In the genomic region with DNA sequence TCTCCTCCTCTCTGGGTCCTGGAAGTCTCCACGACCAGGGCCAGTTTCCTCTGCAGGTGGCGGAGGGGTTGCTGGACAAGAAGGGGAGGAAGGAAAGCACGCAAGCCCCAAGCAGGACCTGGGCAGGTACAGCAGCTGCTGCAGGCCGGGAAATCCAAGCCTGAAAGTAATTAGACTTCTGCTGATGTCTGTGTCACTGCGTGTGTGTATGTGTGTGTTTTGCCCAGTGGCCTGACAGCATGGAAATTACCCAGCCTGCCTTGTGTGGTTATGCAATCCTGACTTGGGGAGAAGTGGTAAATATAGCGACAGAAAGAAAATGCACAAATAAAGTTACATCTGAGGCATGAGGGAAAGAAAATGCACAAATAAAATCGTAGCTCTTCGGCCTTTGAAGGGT, we compare ENCODE assay signal across 13 cellular contexts.
A peak's percentile ranks its signal among the peaks of the same experiment; 100 is the strongest.
DNase-seq lines count a peak whose midpoint lies in the region; ATAC-seq and TF ChIP-seq lines count a peak whose summit lies in the region.
"Had no signal": no experiment of that assay in that cellular context is flagged by ENCODE, and none has a peak within 500 bp of the region (broad histone marks: within the 10 kb centered on the region; RNA-seq: fewer than 3 reads in every experiment).

No MANE protein-coding gene starts in this region.

- ATAC-seq in left ventricle myocardium superior, result peak; percentile 61
- peak; percentile 86 for ATAC-seq in left lung
- ATAC-seq in GM18517 (IDR thresholded peaks at IDR 0.05; ENCODE audit: unreplicated experiment), result no peak
- ATAC-seq: A549 had no signal

- no peak for TF ChIP-seq CTCF in right atrium auricular region (IDR thresholded peaks at IDR 0.05)
- no peak for TF ChIP-seq CTCF in left lung (IDR thresholded peaks at IDR 0.05)

- no peak for DNase-seq in left ventricle myocardium superior
- DNase-seq in right atrium auricular region (ENCODE audit: low spot score), result no peak
- DNase-seq in cerebellar cortex (ENCODE audit: low spot score), result peak; percentile 70
- peak; percentile 55 to 59 for DNase-seq in left lung
- no peak for DNase-seq in NCI-H2029 (lab: John Stamatoyannopoulos, UW)
- no peak for DNase-seq in kidney tubule cell (ENCODE audit: low spot score)
- no peak for DNase-seq in activated gamma-delta T cell treated with Interleukin-2 at 50 U/mL for 16 hours
- DNase-seq: activated CD4-positive, alpha-beta T cell treated with anti-CD3 and anti-CD28 coated beads for 48 hours; activated effector memory CD4-positive, alpha-beta T cell treated with Interleukin-2 at 50 U/mL for 16 hours; DND-41; NCI-H1048 had no signal

- H3K27ac ChIP-seq in right atrium auricular region, result no peak overlapping the region
- H3K27ac ChIP-seq in left lung, result no peak overlapping the region
- H3K27ac ChIP-seq: A549 had no signal

- H3K4me3 ChIP-seq in right atrium auricular region, result no peak overlapping the region
- no peak overlapping the region for H3K4me3 ChIP-seq in left lung
- H3K4me3 ChIP-seq: A549 had no signal

- H3K36me3 ChIP-seq in right atrium auricular region (no peaks in the 10 kb centered on the region), left lung (no peaks in the 10 kb centered on the region)

- H3K9me3 ChIP-seq in right atrium auricular region (no peaks in the 10 kb centered on the region), left lung (no peaks in the 10 kb centered on the region)
- H3K9me3 ChIP-seq: A549 had no signal

- H3K27me3 ChIP-seq in right atrium auricular region, result no peaks in the 10 kb centered on the region
- no peaks in the 10 kb centered on the region for H3K27me3 ChIP-seq in left lung

- no peaks in the 10 kb centered on the region for H3K4me1 ChIP-seq in right atrium auricular region
- peaks cover 0 to 10% of the 10 kb centered on the region in 2 donors for H3K4me1 ChIP-seq in left lung
- H3K4me1 ChIP-seq: A549 had no signal

- intact Hi-C loops in left ventricle myocardium superior (cut with micrococcal nuclease), result no loop called here
- intact Hi-C loops in left lung (cut with DNase I), result no loop called here

Comparison
In these comparisons a context has a peak if more than half of its experiments do, and no peak if none do; other contexts are left out.
1. DNase-seq: peak in cerebellar cortex (single experiment) and left lung (2 of 2); none in left ventricle myocardium superior (single experiment), right atrium auricular region (single experiment), NCI-H2029 (single experiment), kidney tubule cell (single experiment) and activated gamma-delta T cell treated with Interleukin-2 at 50 U/mL for 16 hours (single experiment).